In the genomic region with DNA sequence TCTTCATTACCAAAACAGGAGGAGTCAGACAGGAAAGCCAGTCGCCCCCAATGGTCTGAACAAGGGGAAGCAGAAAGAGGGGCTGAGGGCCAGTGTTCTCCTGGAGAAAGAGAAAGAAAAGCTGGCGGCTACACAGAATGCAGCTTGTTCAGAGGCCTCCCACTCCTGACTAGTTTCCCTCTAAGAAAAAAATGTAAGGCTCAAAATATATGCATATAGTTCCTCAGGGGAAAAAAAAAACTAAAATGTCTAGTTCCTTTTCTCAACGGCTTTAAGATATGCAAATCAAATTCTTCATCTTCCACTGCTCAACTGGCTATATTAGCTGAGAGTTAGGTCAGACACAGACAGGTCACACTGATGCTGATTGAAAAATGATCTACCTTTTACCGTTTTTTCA, we compare ENCODE assay signal across 1 cellular context.
TF ChIP-seq lines count a peak whose summit lies in the region.

No MANE protein-coding gene starts in this region.

TF ChIP-seq in GM12878, 131 proteins besides CTCF, POLR2A, EP300 and RAD21:
- peak; percentile 77; the same call in 1 of the 2 replicates for TF ChIP-seq ZNF384 (IDR thresholded peaks at IDR 0.05; ENCODE audit: borderline replicate concordance, low read depth, low read length)
- peak; percentile 63; the same call in 2 of the 3 replicates for TF ChIP-seq POU2F2 (IDR thresholded peaks at IDR 0.05; ENCODE audit: borderline replicate concordance, low read depth, low read length)
- TF ChIP-seq POLR2AphosphoS5 (IDR thresholded peaks at IDR 0.05; ENCODE audit: low read length), result 0 out of 2 replicates have a peak, but pooled peaks have one; percentile 26
- no peak for TF ChIP-seq DPF2 (IDR thresholded peaks at IDR 0.05)
